ENCODE assay signal across 20 cellular contexts in genomic region chr13:59300347-59301165, GRCh38.
DNase-seq lines count a peak whose midpoint lies in the region; ATAC-seq and TF ChIP-seq lines count a peak whose summit lies in the region.
"Had no signal": no experiment of that assay in that cellular context is flagged by ENCODE, and none has a peak within 500 bp of the region (broad histone marks: within the 10 kb centered on the region; RNA-seq: fewer than 3 reads in every experiment).

No MANE protein-coding gene starts in this region.

- TF ChIP-seq CTCF in mesothelial cell of epicardium (IDR thresholded peaks at IDR 0.05; ENCODE audit: unreplicated experiment) (no peak), endothelial cell (IDR thresholded peaks at IDR 0.05; ENCODE audit: unreplicated experiment) (no peak), psoas muscle (IDR thresholded peaks at IDR 0.05) (no peak)

- H3K27ac ChIP-seq in angular gyrus (ENCODE audit: low read depth, low read length) (peak overlapping the region; percentile 14), psoas muscle (no peak overlapping the region)
- H3K27ac ChIP-seq: SJSA1 had no signal

- H3K27me3 Mint-ChIP-seq in mesothelial cell of epicardium (ENCODE audit: low read depth) (no peaks in the 10 kb centered on the region), endothelial cell (ENCODE audit: unreplicated experiment) (peaks cover 2% of the 10 kb centered on the region)
- no peaks in the 10 kb centered on the region for H3K27me3 Mint-ChIP-seq in stimulated activated memory B cell treated with anti-CD40 and anti-IgM and Interleukin-4, amounts not matched to agents 10 μg/mL and 1 μg/mL and 100 μg/mL, for 72 hours
- H3K27me3 Mint-ChIP-seq: CD4-positive, CD25-positive, alpha-beta regulatory T cell had no signal

- peak overlapping the region; percentile 4 for H3K27ac Mint-ChIP-seq in mesothelial cell of epicardium
- H3K27ac Mint-ChIP-seq in stimulated activated memory B cell treated with anti-CD40 and anti-IgM and Interleukin-4, amounts not matched to agents 10 μg/mL and 1 μg/mL and 100 μg/mL, for 72 hours = no peak overlapping the region
- H3K27ac Mint-ChIP-seq in endothelial cell (ENCODE audit: unreplicated experiment) = no peak overlapping the region
- H3K27ac Mint-ChIP-seq: CD4-positive, CD25-positive, alpha-beta regulatory T cell had no signal

- ATAC-seq in stimulated activated memory B cell treated with anti-CD40 and anti-IgM and Interleukin-4, amounts not matched to agents 10 μg/mL and 1 μg/mL and 100 μg/mL, for 72 hours = peak; percentile 54
- ATAC-seq in HG03565 (IDR thresholded peaks at IDR 0.05; ENCODE audit: unreplicated experiment) (no peak), psoas muscle (no peak)
- ATAC-seq: Right ventricle myocardium inferior had no signal

- no peak overlapping the region for H3K4me3 ChIP-seq in psoas muscle
- H3K4me3 ChIP-seq: HAP-1, SJSA1 had no signal

- H3K27me3 ChIP-seq in psoas muscle (ENCODE audit: insufficient read depth in 3 of 3, low read length in 2 of 3) = no peaks in the 10 kb centered on the region
- H3K27me3 ChIP-seq: BE2C, SJSA1 had no signal

- no peak overlapping the region for H3K4me3 Mint-ChIP-seq in mesothelial cell of epicardium
- H3K4me3 Mint-ChIP-seq in stimulated activated memory B cell treated with anti-CD40 and anti-IgM and Interleukin-4, amounts not matched to agents 10 μg/mL and 1 μg/mL and 100 μg/mL, for 72 hours = no peak overlapping the region
- no peak overlapping the region for H3K4me3 Mint-ChIP-seq in endothelial cell (ENCODE audit: unreplicated experiment)
- H3K4me3 Mint-ChIP-seq: CD4-positive, CD25-positive, alpha-beta regulatory T cell had no signal

- H3K4me1 ChIP-seq in psoas muscle = no peaks in the 10 kb centered on the region
- H3K4me1 ChIP-seq: HAP-1, SJSA1 had no signal

- H3K36me3 Mint-ChIP-seq in mesothelial cell of epicardium = peaks cover 2% of the 10 kb centered on the region
- no peaks in the 10 kb centered on the region for H3K36me3 Mint-ChIP-seq in stimulated activated memory B cell treated with anti-CD40 and anti-IgM and Interleukin-4, amounts not matched to agents 10 μg/mL and 1 μg/mL and 100 μg/mL, for 72 hours
- no peaks in the 10 kb centered on the region for H3K36me3 Mint-ChIP-seq in endothelial cell (ENCODE audit: low read depth, unreplicated experiment)
- H3K36me3 Mint-ChIP-seq: CD4-positive, CD25-positive, alpha-beta regulatory T cell had no signal

- intact Hi-C loops in psoas muscle (cut with DNase I) = no loop called here

- no peaks in the 10 kb centered on the region for H3K36me3 ChIP-seq in psoas muscle (ENCODE audit: insufficient read depth in 1 of 2, low read depth in 1 of 2)
- H3K36me3 ChIP-seq: BE2C, HAP-1, SJSA1 had no signal

- 75 to 84% (median 84%) methylated on average over 9 of the region's 9 CpGs for WGBS in psoas muscle, 3 donors

- peak; percentile 94 for DNase-seq in OCI-M1 (lab: John Stamatoyannopoulos, UW)
- no peak for DNase-seq in mesothelial cell of epicardium (ENCODE audit: low spot score in 2 of 2, unreplicated experiment in 2 of 2)
- DNase-seq in endothelial cell (ENCODE audit: low spot score) = no peak
- DNase-seq in psoas muscle = no peak
- DNase-seq: BE2C; CD4-positive, CD25-positive, alpha-beta regulatory T cell; COR-L47; DMS79 treated with DMSO at 0.1 percent for 48 hours; NCI-H1417; NCI-H1694 treated with DMSO at 0.1 percent for 48 hours; NCI-H2081 treated with DMSO at 0.1 percent for 48 hours; NCI-H2171 treated with DMSO at 0.1 percent for 48 hours; NCI-H524 treated with DMSO at 0.1 percent for 48 hours; NCI-H82 had no signal

- no peaks in the 10 kb centered on the region for H3K9me3 ChIP-seq in psoas muscle
- H3K9me3 ChIP-seq: BE2C, HAP-1, SJSA1 had no signal

- H3K9me3 Mint-ChIP-seq in mesothelial cell of epicardium (peaks cover 19% of the 10 kb centered on the region), endothelial cell (ENCODE audit: unreplicated experiment) (no peaks in the 10 kb centered on the region)
- peaks cover 7% of the 10 kb centered on the region for H3K9me3 Mint-ChIP-seq in stimulated activated memory B cell treated with anti-CD40 and anti-IgM and Interleukin-4, amounts not matched to agents 10 μg/mL and 1 μg/mL and 100 μg/mL, for 72 hours

- peaks cover 23% of the 10 kb centered on the region for H3K4me1 Mint-ChIP-seq in mesothelial cell of epicardium
- no peaks in the 10 kb centered on the region for H3K4me1 Mint-ChIP-seq in stimulated activated memory B cell treated with anti-CD40 and anti-IgM and Interleukin-4, amounts not matched to agents 10 μg/mL and 1 μg/mL and 100 μg/mL, for 72 hours
- peaks cover 3% of the 10 kb centered on the region for H3K4me1 Mint-ChIP-seq in endothelial cell (ENCODE audit: unreplicated experiment)
- H3K4me1 Mint-ChIP-seq: CD4-positive, CD25-positive, alpha-beta regulatory T cell had no signal
